In genomic region chr17:40597168-40598020, GRCh38 we compare ENCODE assay signal across 14 cellular contexts. TPM values are rescaled to one million over a fixed set of nuclear protein-coding genes. Genes with fewer than 3 reads are reported as not detected.
DNase-seq lines count a peak whose midpoint lies in the region; ATAC-seq and TF ChIP-seq lines count a peak whose summit lies in the region.
"Had no signal": no experiment of that assay in that cellular context is flagged by ENCODE, and none has a peak within 500 bp of the region (broad histone marks: within the 10 kb centered on the region; RNA-seq: fewer than 3 reads in every experiment).

No MANE protein-coding gene starts in this region.

- DNase-seq in activated CD4-positive, alpha-beta T cell treated with anti-CD3 and anti-CD28 coated beads for 36 hours: no peak
- no peak for DNase-seq in activated CD4-positive, alpha-beta T cell treated with anti-CD3 and anti-CD28 coated beads for 48 hours
- peak in 1 of 7 experiments; percentile 34 for DNase-seq in CD8-positive, alpha-beta T cell
- DNase-seq in activated CD8-positive, alpha-beta T cell treated with anti-CD3 and anti-CD28 coated beads, Interleukin-2, amount 10 ng/mL, durations not matched to agents 7 days and 5 days: peak; percentile 24
- DNase-seq in naive thymus-derived CD8-positive, alpha-beta T cell: peak in 4 of 10 donors; percentile 37 to 72 (median 65)
- DNase-seq in pons (ENCODE audit: low spot score) (no peak), mesothelial cell of epicardium (ENCODE audit: low spot score in 2 of 2, unreplicated experiment in 2 of 2) (no peak), NCI-H82 treated with DMSO at 0.1 percent for 48 hours (lab: John Stamatoyannopoulos, UW; ENCODE audit: unreplicated experiment) (no peak)
- DNase-seq: cortex of kidney, mucosa of descending colon had no signal

- CTCF ChIA-PET in activated CD4-positive, alpha-beta T cell treated with anti-CD3 and anti-CD28 coated beads for 36 hours (lab: Charles Lee): interaction anchor here (0.5 to 3.3 kb wide), 10 partner anchors 10 to 1066 kb away, joined by 3 to 18 read pairs (median 6); no protein-coding TSS in a partner anchor
- CTCF ChIA-PET in CD8-positive, alpha-beta T cell (lab: Charles Lee): interaction anchor here (1.0 to 3.0 kb wide), 8 partner anchors 15 to 43 kb away, joined by 3 to 20 read pairs (median 6); no protein-coding TSS in a partner anchor
- CTCF ChIA-PET in activated CD8-positive, alpha-beta T cell treated with anti-CD3 and anti-CD28 coated beads, Interleukin-2, amount 10 ng/mL, durations not matched to agents 7 days and 5 days (lab: Charles Lee): interaction anchor here (0.8 to 2.8 kb wide), 10 partner anchors 9 to 239 kb away, joined by 3 to 38 read pairs (median 5); partner anchors contain the start of gene CCR7

- H3K36me3 Mint-ChIP-seq in activated CD4-positive, alpha-beta T cell treated with anti-CD3 and anti-CD28 coated beads for 36 hours (ENCODE audit: low read depth): peaks cover 21% of the 10 kb centered on the region
- no peaks in the 10 kb centered on the region for H3K36me3 Mint-ChIP-seq in CD8-positive, alpha-beta T cell
- peaks cover 32% of the 10 kb centered on the region for H3K36me3 Mint-ChIP-seq in activated CD8-positive, alpha-beta T cell treated with anti-CD3 and anti-CD28 coated beads, Interleukin-2, amount 10 ng/mL, durations not matched to agents 7 days and 5 days (ENCODE audit: low read depth)
- peaks cover 0 to 2% (median 0%) of the 10 kb centered on the region in 3 donors for H3K36me3 Mint-ChIP-seq in naive thymus-derived CD8-positive, alpha-beta T cell
- H3K36me3 Mint-ChIP-seq in mesothelial cell of epicardium: no peaks in the 10 kb centered on the region

- peak overlapping the region; percentile 82 for H3K27ac ChIP-seq in CD8-positive, alpha-beta T cell (ENCODE audit: low read depth, low read length)
- H3K27ac ChIP-seq: parathyroid adenoma, SJSA1 had no signal

- H3K4me3 ChIP-seq in CD8-positive, alpha-beta T cell (ENCODE audit: low read depth, low read length): peak overlapping the region; percentile 20
- H3K4me3 ChIP-seq: mucosa of descending colon, SJSA1 had no signal

- H3K27me3 Mint-ChIP-seq in activated CD4-positive, alpha-beta T cell treated with anti-CD3 and anti-CD28 coated beads for 36 hours: no peaks in the 10 kb centered on the region
- no peaks in the 10 kb centered on the region for H3K27me3 Mint-ChIP-seq in CD8-positive, alpha-beta T cell (ENCODE audit: low read depth)
- H3K27me3 Mint-ChIP-seq in activated CD8-positive, alpha-beta T cell treated with anti-CD3 and anti-CD28 coated beads, Interleukin-2, amount 10 ng/mL, durations not matched to agents 7 days and 5 days (ENCODE audit: low read depth): no peaks in the 10 kb centered on the region
- no peaks in the 10 kb centered on the region for H3K27me3 Mint-ChIP-seq in naive thymus-derived CD8-positive, alpha-beta T cell
- H3K27me3 Mint-ChIP-seq in mesothelial cell of epicardium (ENCODE audit: low read depth): no peaks in the 10 kb centered on the region

- POLR2A ChIA-PET in activated CD4-positive, alpha-beta T cell treated with anti-CD3 and anti-CD28 coated beads for 36 hours (lab: Charles Lee): interaction anchor here (0.9 to 2.8 kb wide), 8 partner anchors 13 to 54 kb away, joined by 3 to 63 read pairs (median 4); partner anchors contain the start of gene CCR7
- POLR2A ChIA-PET in CD8-positive, alpha-beta T cell (lab: Charles Lee): interaction anchor here (0.5 to 2.5 kb wide), 17 partner anchors 8 to 1091 kb away, joined by 3 to 33 read pairs (median 5); partner anchors contain the start of genes CCR7 and EIF1
- POLR2A ChIA-PET in activated CD8-positive, alpha-beta T cell treated with anti-CD3 and anti-CD28 coated beads, Interleukin-2, amount 10 ng/mL, durations not matched to agents 7 days and 5 days (lab: Charles Lee): interaction anchor here (0.6 to 2.7 kb wide), 12 partner anchors 9 to 53 kb away, joined by 3 to 47 read pairs (median 4); partner anchors contain the start of gene CCR7
- POLR2A ChIA-PET in naive thymus-derived CD8-positive, alpha-beta T cell (lab: Charles Lee): interaction anchor here (1.0 to 6.4 kb wide), 17 partner anchors 8 to 1092 kb away, joined by 3 to 197 read pairs (median 8); partner anchors contain the start of genes CCR7 and EIF1

- no peak for TF ChIP-seq CTCF in CD8-positive, alpha-beta T cell (IDR thresholded peaks at IDR 0.05)
- no peak for TF ChIP-seq CTCF in mesothelial cell of epicardium (IDR thresholded peaks at IDR 0.05; ENCODE audit: unreplicated experiment)

- ATAC-seq in activated CD4-positive, alpha-beta T cell treated with anti-CD3 and anti-CD28 coated beads for 36 hours: no peak
- ATAC-seq in CD8-positive, alpha-beta T cell: peak; percentile 13
- ATAC-seq in activated CD8-positive, alpha-beta T cell treated with anti-CD3 and anti-CD28 coated beads, Interleukin-2, amount 10 ng/mL, durations not matched to agents 7 days and 5 days: no peak
- peak; percentile 36 to 37 for ATAC-seq in naive thymus-derived CD8-positive, alpha-beta T cell
- ATAC-seq: mucosa of descending colon had no signal

- H3K4me1 Mint-ChIP-seq in activated CD4-positive, alpha-beta T cell treated with anti-CD3 and anti-CD28 coated beads for 36 hours: peaks cover 84% of the 10 kb centered on the region
- peaks cover 93% of the 10 kb centered on the region for H3K4me1 Mint-ChIP-seq in CD8-positive, alpha-beta T cell (ENCODE audit: low read depth)
- H3K4me1 Mint-ChIP-seq in activated CD8-positive, alpha-beta T cell treated with anti-CD3 and anti-CD28 coated beads, Interleukin-2, amount 10 ng/mL, durations not matched to agents 7 days and 5 days (ENCODE audit: low read depth): peaks cover 79% of the 10 kb centered on the region
- peaks cover 40 to 96% (median 91%) of the 10 kb centered on the region in 4 donors for H3K4me1 Mint-ChIP-seq in naive thymus-derived CD8-positive, alpha-beta T cell
- peaks cover 2% of the 10 kb centered on the region for H3K4me1 Mint-ChIP-seq in mesothelial cell of epicardium

- H3K36me3 ChIP-seq in CD8-positive, alpha-beta T cell (ENCODE audit: insufficient read depth, low read length): no peaks in the 10 kb centered on the region
- H3K36me3 ChIP-seq: ascending aorta, SJSA1 had no signal

- H3K4me3 Mint-ChIP-seq in activated CD4-positive, alpha-beta T cell treated with anti-CD3 and anti-CD28 coated beads for 36 hours: peak overlapping the region; percentile 65
- peak overlapping the region; percentile 69 for H3K4me3 Mint-ChIP-seq in CD8-positive, alpha-beta T cell
- peak overlapping the region; percentile 69 for H3K4me3 Mint-ChIP-seq in activated CD8-positive, alpha-beta T cell treated with anti-CD3 and anti-CD28 coated beads, Interleukin-2, amount 10 ng/mL, durations not matched to agents 7 days and 5 days
- H3K4me3 Mint-ChIP-seq in naive thymus-derived CD8-positive, alpha-beta T cell: peak overlapping the region; percentile 53 to 86 (median 77)
- H3K4me3 Mint-ChIP-seq in mesothelial cell of epicardium: no peak overlapping the region

- no peaks in the 10 kb centered on the region for H3K9me3 ChIP-seq in CD8-positive, alpha-beta T cell (ENCODE audit: low read length)
- H3K9me3 ChIP-seq: ascending aorta, mucosa of descending colon, SJSA1 had no signal

- peaks cover 84% of the 10 kb centered on the region for H3K4me1 ChIP-seq in CD8-positive, alpha-beta T cell (ENCODE audit: insufficient read depth, low read length)
- H3K4me1 ChIP-seq: parathyroid adenoma, SJSA1 had no signal

- no peaks in the 10 kb centered on the region for H3K27me3 ChIP-seq in CD8-positive, alpha-beta T cell (ENCODE audit: insufficient read depth, low read length)
- H3K27me3 ChIP-seq: ascending aorta, SJSA1 had no signal

- peaks cover 7% of the 10 kb centered on the region for H3K9me3 Mint-ChIP-seq in activated CD4-positive, alpha-beta T cell treated with anti-CD3 and anti-CD28 coated beads for 36 hours (ENCODE audit: low read depth)
- peaks cover 2% of the 10 kb centered on the region for H3K9me3 Mint-ChIP-seq in CD8-positive, alpha-beta T cell
- no peaks in the 10 kb centered on the region for H3K9me3 Mint-ChIP-seq in activated CD8-positive, alpha-beta T cell treated with anti-CD3 and anti-CD28 coated beads, Interleukin-2, amount 10 ng/mL, durations not matched to agents 7 days and 5 days (ENCODE audit: insufficient read depth)
- H3K9me3 Mint-ChIP-seq in naive thymus-derived CD8-positive, alpha-beta T cell: peaks cover 0 to 2% (median 0%) of the 10 kb centered on the region in 9 donors
- H3K9me3 Mint-ChIP-seq in mesothelial cell of epicardium: no peaks in the 10 kb centered on the region

- intact Hi-C loops in activated CD4-positive, alpha-beta T cell treated with anti-CD3 and anti-CD28 coated beads for 36 hours (cut with DNase I, micrococcal nuclease): loop anchor here (1.0 to 5.0 kb wide), 5 partner anchors 11 to 225 kb away; no protein-coding TSS in a partner anchor
- intact Hi-C loops in CD8-positive, alpha-beta T cell (cut with DNase I, micrococcal nuclease): loop anchor here (1.0 to 2.0 kb wide), 2 partner anchors 10 to 15 kb away; no protein-coding TSS in a partner anchor

- peak overlapping the region; percentile 97 for H3K27ac Mint-ChIP-seq in activated CD4-positive, alpha-beta T cell treated with anti-CD3 and anti-CD28 coated beads for 36 hours
- H3K27ac Mint-ChIP-seq in CD8-positive, alpha-beta T cell: peak overlapping the region; percentile 100
- H3K27ac Mint-ChIP-seq in activated CD8-positive, alpha-beta T cell treated with anti-CD3 and anti-CD28 coated beads, Interleukin-2, amount 10 ng/mL, durations not matched to agents 7 days and 5 days: peak overlapping the region; percentile 95
- peak overlapping the region; percentile 95 to 100 (median 100) for H3K27ac Mint-ChIP-seq in naive thymus-derived CD8-positive, alpha-beta T cell
- H3K27ac Mint-ChIP-seq in mesothelial cell of epicardium: no peak overlapping the region

RNA-seq across cellular contexts. Expression of gene CCR7, which starts 32.1 kb away (rescaled TPM):
- total RNA-seq in activated CD4-positive, alpha-beta T cell treated with anti-CD3 and anti-CD28 coated beads for 36 hours: 100 to 1,000 TPM; 325 to 389 TPM
- 100 to 1,000 TPM; 196 to 199 TPM for total RNA-seq in CD8-positive, alpha-beta T cell
- 100 to 1,000 TPM; 171 to 173 TPM for total RNA-seq in activated CD8-positive, alpha-beta T cell treated with anti-CD3 and anti-CD28 coated beads, Interleukin-2, amount 10 ng/mL, durations not matched to agents 7 days and 5 days
- total RNA-seq in naive thymus-derived CD8-positive, alpha-beta T cell: 100 to 1,000 TPM; 571 to 574 TPM
- polyA plus RNA-seq in naive thymus-derived CD8-positive, alpha-beta T cell: 1,000 to 10,000 TPM in 2 of 3 donors, 100 to 1,000 TPM in 1; 897 to 2,008 (median 1,531) TPM
- total RNA-seq in mesothelial cell of epicardium: 0.09 TPM in 1 of 3 replicates, not detected in the others
- total RNA-seq: ascending aorta, kidney epithelial cell, SJSA1 had no signal

RNA-seq across cellular contexts. Expression of gene SMARCE1, which starts 50.2 kb away (rescaled TPM):
- 100 to 1,000 TPM in 1 of 2 experiments, 10 to 100 TPM in 1; 99.7 to 122 TPM for total RNA-seq in activated CD4-positive, alpha-beta T cell treated with anti-CD3 and anti-CD28 coated beads for 36 hours
- total RNA-seq in CD8-positive, alpha-beta T cell: 10 to 100 TPM; 64.8 to 74.9 TPM
- 100 to 1,000 TPM; 104 to 110 TPM for total RNA-seq in activated CD8-positive, alpha-beta T cell treated with anti-CD3 and anti-CD28 coated beads, Interleukin-2, amount 10 ng/mL, durations not matched to agents 7 days and 5 days
- total RNA-seq in naive thymus-derived CD8-positive, alpha-beta T cell: 100 to 1,000 TPM in 1 of 2 experiments, 10 to 100 TPM in 1; 97.5 to 108 TPM
- polyA plus RNA-seq in naive thymus-derived CD8-positive, alpha-beta T cell: 100 to 1,000 TPM; 195 to 229 (median 220) TPM
- total RNA-seq in mesothelial cell of epicardium: 162 to 163 TPM (median 162 TPM) in 3 replicates

Comparison
In these comparisons a context has a peak if more than half of its experiments do, and no peak if none do; other contexts are left out.
1. ATAC-seq: peak in CD8-positive, alpha-beta T cell (single experiment) and naive thymus-derived CD8-positive, alpha-beta T cell (2 of 2); none in activated CD4-positive, alpha-beta T cell treated with anti-CD3 and anti-CD28 coated beads for 36 hours (single experiment) and activated CD8-positive, alpha-beta T cell treated with anti-CD3 and anti-CD28 coated beads, Interleukin-2, amount 10 ng/mL, durations not matched to agents 7 days and 5 days (single experiment).
2. RNA of gene CCR7, which starts 32.1 kb away (total RNA-seq): 571 to 574 TPM in naive thymus-derived CD8-positive, alpha-beta T cell, 325 to 389 TPM in activated CD4-positive, alpha-beta T cell treated with anti-CD3 and anti-CD28 coated beads for 36 hours, 196 to 199 TPM in CD8-positive, alpha-beta T cell and 171 to 173 TPM in activated CD8-positive, alpha-beta T cell treated with anti-CD3 and anti-CD28 coated beads, Interleukin-2, amount 10 ng/mL, durations not matched to agents 7 days and 5 days; 0.09 TPM in mesothelial cell of epicardium; every median in the first group is over 100 times any median in the second.